ENCODE assay signal across 30 cellular contexts in the genomic region with DNA sequence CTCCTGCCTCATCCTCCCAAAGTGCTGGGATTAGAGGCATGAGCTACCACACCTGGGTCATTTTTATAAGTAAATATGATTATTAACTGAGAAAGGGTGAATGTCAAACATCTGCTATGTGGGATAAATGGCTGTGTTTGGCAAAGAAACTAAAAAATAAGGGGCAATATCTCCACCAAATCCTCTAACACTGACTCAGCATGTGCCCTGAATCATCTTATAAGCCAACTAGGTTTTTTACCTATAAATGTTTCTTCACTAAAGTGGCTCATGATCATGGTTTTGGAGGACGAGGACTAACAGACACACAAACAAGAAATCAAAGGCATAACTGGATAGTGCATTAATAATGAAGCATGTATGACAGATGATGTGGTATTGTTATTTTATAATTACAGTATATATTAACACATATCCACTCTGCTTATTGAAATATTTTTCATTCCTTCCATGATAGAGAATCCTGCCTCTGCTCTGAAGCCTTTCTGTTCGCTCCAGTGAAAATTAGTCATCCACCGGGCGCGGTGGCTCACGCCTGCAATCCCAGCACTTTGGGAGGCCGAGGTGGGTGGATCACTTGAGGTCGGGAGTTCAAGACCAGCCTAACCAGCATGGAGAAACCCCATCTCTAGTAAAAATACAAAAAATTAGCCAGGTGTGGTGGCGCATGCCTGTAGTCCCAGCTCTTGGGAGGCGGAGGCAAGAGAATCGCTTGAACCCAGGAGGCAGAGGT. TPM values are rescaled to one million over a fixed set of nuclear protein-coding genes. Genes with fewer than 3 reads are reported as not detected.
A peak's percentile ranks its signal among the peaks of the same experiment; 100 is the strongest.
DNase-seq lines count a peak whose midpoint lies in the region; ATAC-seq and TF ChIP-seq lines count a peak whose summit lies in the region.
"Had no signal": no experiment of that assay in that cellular context is flagged by ENCODE, and none has a peak within 500 bp of the region (broad histone marks: within the 10 kb centered on the region; RNA-seq: fewer than 3 reads in every experiment).

No MANE protein-coding gene starts in this region.

- H3K4me3 ChIP-seq in ACC112 (ENCODE audit: low read depth, low read length) = no peak overlapping the region
- H3K4me3 ChIP-seq in brain microvascular endothelial cell (ENCODE audit: low read depth, low read length) = no peak overlapping the region
- H3K4me3 ChIP-seq: colonic mucosa had no signal

- TF ChIP-seq CTCF in brain microvascular endothelial cell (IDR thresholded peaks at IDR 0.05; ENCODE audit: low read depth, low read length, missing control alignments) (no peak), nephron (IDR thresholded peaks at IDR 0.05; ENCODE audit: unreplicated experiment in 3 of 3) (no peak), GM10248 (IDR thresholded peaks at IDR 0.05; ENCODE audit: control extremely low read depth, extremely low read depth, low read depth, missing control alignments) (no peak)

- DNase-seq in M059J (ENCODE audit: low read depth) = peak; percentile 64
- no peak for DNase-seq in brain microvascular endothelial cell
- no peak for DNase-seq in activated CD8-positive, alpha-beta memory T cell treated with anti-CD3 and anti-CD28 coated beads, Interleukin-2, amount 10 ng/mL, durations not matched to agents 7 days and 5 days
- no peak for DNase-seq in SW 1271 (lab: John Stamatoyannopoulos, UW)
- no peak for DNase-seq in GM10248 (ENCODE audit: extremely low spot score)
- DNase-seq: 8988T; activated CD4-positive, alpha-beta T cell treated with anti-CD3 and anti-CD28 coated beads for 36 hours; activated CD8-positive, alpha-beta T cell treated with anti-CD3 and anti-CD28 coated beads, Interleukin-2, amount 10 ng/mL, durations not matched to agents 7 days and 5 days; colonic mucosa; DMS79 treated with DMSO at 0.1 percent for 48 hours; effector CD8-positive, alpha-beta T cell; erythroblast; GF-D8; islet precursor cell; left ventricle myocardium superior; NCI-H1417 treated with DMSO at 0.1 percent for 48 hours; NCI-H2081; NCI-H524 treated with DMSO at 0.1 percent for 48 hours; occipital lobe; OCI-M1; SHP77 treated with DMSO at 0.1 percent for 48 hours; stimulated activated CD4-positive, alpha-beta T cell treated with anti-CD3 and anti-CD28 coated beads, Interleukin-4, amount 100 ng/mL, for 24 hours; thyroid gland had no signal

- in situ Hi-C loops in brain microvascular endothelial cell (cut with HindIII; ENCODE audit: low pct_ligation_motif_present, low sequenced_read_pairs) = loop anchor here (25.0 kb wide), 1 partner anchor 88 kb away; no protein-coding TSS in a partner anchor

- H3K36me3 Mint-ChIP-seq in nephron (ENCODE audit: low read depth) = peaks cover 2% of the 10 kb centered on the region
- peaks cover 1% of the 10 kb centered on the region for H3K36me3 Mint-ChIP-seq in activated CD8-positive, alpha-beta memory T cell treated with anti-CD3 and anti-CD28 coated beads, Interleukin-2, amount 10 ng/mL, durations not matched to agents 7 days and 5 days
- H3K36me3 Mint-ChIP-seq: activated naive CD4-positive, alpha-beta T cell treated with anti-CD3 and anti-CD28 coated beads, Interleukin-2, amount 50 U/mL, for 24 hours had no signal

- peak overlapping the region; percentile 70 to 88 (median 85) for H3K4me3 Mint-ChIP-seq in nephron
- H3K4me3 Mint-ChIP-seq in activated CD8-positive, alpha-beta memory T cell treated with anti-CD3 and anti-CD28 coated beads, Interleukin-2, amount 10 ng/mL, durations not matched to agents 7 days and 5 days = no peak overlapping the region
- H3K4me3 Mint-ChIP-seq: activated CD4-positive, alpha-beta T cell treated with anti-CD3 and anti-CD28 coated beads for 36 hours; activated CD8-positive, alpha-beta T cell treated with anti-CD3 and anti-CD28 coated beads, Interleukin-2, amount 10 ng/mL, durations not matched to agents 7 days and 5 days; activated naive CD4-positive, alpha-beta T cell treated with anti-CD3 and anti-CD28 coated beads, Interleukin-2, amount 50 U/mL, for 24 hours; GM23338; T-helper 2 cell treated with Interferon-gamma antibody and Interleukin-4, amounts not matched to agents 5 μg/mL and 100 μg/mL, for 36 hours had no signal

- peaks cover 37% of the 10 kb centered on the region for H3K79me2 ChIP-seq in ACC112 (ENCODE audit: control insufficient read depth, insufficient read depth, low read length, unreplicated experiment)

- ATAC-seq in activated CD8-positive, alpha-beta memory T cell treated with anti-CD3 and anti-CD28 coated beads, Interleukin-2, amount 10 ng/mL, durations not matched to agents 7 days and 5 days = no peak
- ATAC-seq in GM21381 (IDR thresholded peaks at IDR 0.05; ENCODE audit: unreplicated experiment) = no peak
- ATAC-seq: activated CD4-positive, alpha-beta T cell treated with anti-CD3 and anti-CD28 coated beads for 36 hours; activated CD8-positive, alpha-beta T cell treated with anti-CD3 and anti-CD28 coated beads, Interleukin-2, amount 10 ng/mL, durations not matched to agents 7 days and 5 days; GM23338; left ventricle myocardium superior had no signal

- POLR2A ChIA-PET in GM10248 (lab: Yijun Ruan, JAX) = no interaction called here

- CTCF ChIA-PET in activated CD8-positive, alpha-beta memory T cell treated with anti-CD3 and anti-CD28 coated beads, Interleukin-2, amount 10 ng/mL, durations not matched to agents 7 days and 5 days (lab: Charles Lee) = no interaction called here
- CTCF ChIA-PET in GM10248 (lab: Yijun Ruan, JAX) = interaction anchor here (0.6 kb wide), 1 partner anchor 177 kb away, joined by 3 read pairs; no protein-coding TSS in a partner anchor

- H3K36me3 ChIP-seq in ACC112 (ENCODE audit: insufficient read depth, low read length) = 0 out of 2 replicates have a peak, but pooled peaks cover 3% of the 10 kb centered on the region
- no peaks in the 10 kb centered on the region for H3K36me3 ChIP-seq in brain microvascular endothelial cell (replicated peaks)
- H3K36me3 ChIP-seq: colonic mucosa, thyroid gland had no signal

- H3K9me3 Mint-ChIP-seq in nephron = peaks cover 3% of the 10 kb centered on the region
- no peaks in the 10 kb centered on the region for H3K9me3 Mint-ChIP-seq in activated CD8-positive, alpha-beta memory T cell treated with anti-CD3 and anti-CD28 coated beads, Interleukin-2, amount 10 ng/mL, durations not matched to agents 7 days and 5 days (ENCODE audit: low read depth)

- H2AFZ ChIP-seq in ACC112 (ENCODE audit: low read length, unreplicated experiment) = no peak overlapping the region
- H2AFZ ChIP-seq: GM23338 had no signal

- H3K27ac ChIP-seq in ACC112 (ENCODE audit: low read depth, low read length) (peak overlapping the region; percentile 52), brain microvascular endothelial cell (peak overlapping the region; percentile 22)
- H3K27ac ChIP-seq: colonic mucosa, KMS-11 had no signal

- peaks cover 30% of the 10 kb centered on the region for H3K4me1 ChIP-seq in ACC112 (ENCODE audit: control insufficient read depth, insufficient read depth, low read length, unreplicated experiment)
- H3K4me1 ChIP-seq: colonic mucosa had no signal

- H3K4me1 Mint-ChIP-seq in nephron = no peaks in the 10 kb centered on the region
- H3K4me1 Mint-ChIP-seq in activated CD8-positive, alpha-beta memory T cell treated with anti-CD3 and anti-CD28 coated beads, Interleukin-2, amount 10 ng/mL, durations not matched to agents 7 days and 5 days = peaks cover 9% of the 10 kb centered on the region

- no peak overlapping the region for H3K27ac Mint-ChIP-seq in nephron
- H3K27ac Mint-ChIP-seq in activated CD8-positive, alpha-beta memory T cell treated with anti-CD3 and anti-CD28 coated beads, Interleukin-2, amount 10 ng/mL, durations not matched to agents 7 days and 5 days = no peak overlapping the region
- H3K27ac Mint-ChIP-seq: activated CD4-positive, alpha-beta T cell treated with anti-CD3 and anti-CD28 coated beads for 36 hours; activated CD8-positive, alpha-beta T cell treated with anti-CD3 and anti-CD28 coated beads, Interleukin-2, amount 10 ng/mL, durations not matched to agents 7 days and 5 days; activated naive CD4-positive, alpha-beta T cell treated with anti-CD3 and anti-CD28 coated beads, Interleukin-2, amount 50 U/mL, for 24 hours; GM23338; T-helper 2 cell treated with Interferon-gamma antibody and Interleukin-4, amounts not matched to agents 5 μg/mL and 100 μg/mL, for 36 hours had no signal

- H3K27me3 Mint-ChIP-seq in nephron (ENCODE audit: low read depth) = peaks cover 68% of the 10 kb centered on the region
- peaks cover 48% of the 10 kb centered on the region for H3K27me3 Mint-ChIP-seq in activated CD8-positive, alpha-beta memory T cell treated with anti-CD3 and anti-CD28 coated beads, Interleukin-2, amount 10 ng/mL, durations not matched to agents 7 days and 5 days

- H3K27me3 ChIP-seq in ACC112 (ENCODE audit: insufficient read depth, low read length) (no peaks in the 10 kb centered on the region), brain microvascular endothelial cell (replicated peaks) (no peaks in the 10 kb centered on the region)
- H3K27me3 ChIP-seq: thyroid gland had no signal

RNA-seq across cellular contexts. Expression of gene ARHGAP29, which starts 11.7 kb away (rescaled TPM):
- 37.2 and 55.9 TPM in 2 replicates for total RNA-seq in M059J (2014; rRNA removed; shearing (Covaris generic))
- total RNA-seq in activated CD8-positive, alpha-beta memory T cell treated with anti-CD3 and anti-CD28 coated beads, Interleukin-2, amount 10 ng/mL, durations not matched to agents 7 days and 5 days = not detected
- total RNA-seq: activated CD8-positive, alpha-beta T cell treated with anti-CD3 and anti-CD28 coated beads, Interleukin-2, amount 10 ng/mL, durations not matched to agents 7 days and 5 days had no signal

Comparison
In these comparisons a context has a peak if more than half of its experiments do, and no peak if none do; other contexts are left out.
1. RNA of gene ARHGAP29, which starts 11.7 kb away (total RNA-seq): 37.2 to 55.9 TPM in M059J; not detected in activated CD8-positive, alpha-beta memory T cell treated with anti-CD3 and anti-CD28 coated beads, Interleukin-2, amount 10 ng/mL, durations not matched to agents 7 days and 5 days; every median in the first group is over 10 times any median in the second.